In the genomic region with DNA sequence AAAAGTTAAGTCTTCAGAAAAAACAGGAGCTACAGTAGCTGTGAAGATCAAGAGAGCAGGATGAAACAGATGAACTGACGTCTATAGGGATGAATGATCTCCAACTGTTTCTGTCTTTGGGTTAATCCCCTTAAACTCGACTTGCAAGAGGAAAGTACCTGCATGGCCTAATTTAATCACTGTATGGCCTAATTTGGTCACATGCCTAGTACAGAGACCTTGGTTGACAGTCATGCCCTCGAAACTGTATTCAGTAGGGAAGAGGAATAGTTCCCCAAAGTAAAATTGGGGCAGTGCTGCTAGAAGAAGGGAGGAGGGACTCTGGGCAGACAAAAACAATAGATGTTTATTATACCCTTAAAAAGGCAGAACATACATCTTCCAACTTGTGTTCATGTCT, we compare ENCODE assay signal across 18 cellular contexts.
"Had no signal": no experiment of that assay in that cellular context is flagged by ENCODE, and none has a peak within 500 bp of the region (broad histone marks: within the 10 kb centered on the region; RNA-seq: fewer than 3 reads in every experiment).

No MANE protein-coding gene starts in this region.

- ATAC-seq: stimulated activated naive B cell treated with anti-CD40 and anti-IgM and Interleukin-4, amounts not matched to agents 10 μg/mL and 1 μg/mL and 100 μg/mL, for 72 hours had no signal

- H3K4me3 Mint-ChIP-seq: activated naive CD8-positive, alpha-beta T cell; dendritic cell treated with granulocyte-macrophage colony-stimulating factor and Interleukin-4, amounts not matched to agents 40 ng/mL and 50 ng/mL, for 4 days; immature natural killer cell; nephron; stimulated activated naive B cell treated with anti-CD40 and anti-IgM and Interleukin-4, amounts not matched to agents 10 μg/mL and 1 μg/mL and 100 μg/mL, for 72 hours had no signal

- H3K27ac ChIP-seq: cardiac muscle cell, esophagus muscularis mucosa, left ventricle myocardium inferior, sigmoid colon, VCaP had no signal

- H3K27me3 ChIP-seq: cardiac muscle cell, esophagus muscularis mucosa, sigmoid colon had no signal

- H3K9me3 Mint-ChIP-seq: dendritic cell treated with granulocyte-macrophage colony-stimulating factor and Interleukin-4, amounts not matched to agents 40 ng/mL and 50 ng/mL, for 4 days; nephron; stimulated activated naive B cell treated with anti-CD40 and anti-IgM and Interleukin-4, amounts not matched to agents 10 μg/mL and 1 μg/mL and 100 μg/mL, for 72 hours had no signal

- H3K4me1 Mint-ChIP-seq: immature natural killer cell; nephron; stimulated activated naive B cell treated with anti-CD40 and anti-IgM and Interleukin-4, amounts not matched to agents 10 μg/mL and 1 μg/mL and 100 μg/mL, for 72 hours had no signal

- H3K36me3 ChIP-seq: cardiac muscle cell, esophagus muscularis mucosa, left ventricle myocardium inferior, sigmoid colon had no signal

- DNase-seq: activated CD4-positive, alpha-beta T cell treated with anti-CD3 and anti-CD28 coated beads for 1 hour; activated CD4-positive, alpha-beta T cell treated with anti-CD3 and anti-CD28 coated beads, Interleukin-2, amount 50 U/mL, for 48 hours; amygdala; effector CD8-positive, alpha-beta T cell; immature natural killer cell; kidney glomerular epithelial cell; left ventricle myocardium inferior; mammary epithelial cell; midbrain; nucleus accumbens; sigmoid colon; stimulated activated naive B cell treated with anti-CD40 and anti-IgM and Interleukin-4, amounts not matched to agents 10 μg/mL and 1 μg/mL and 100 μg/mL, for 72 hours had no signal

- H3K4me1 ChIP-seq: esophagus muscularis mucosa, left ventricle myocardium inferior, sigmoid colon had no signal

- H3K36me3 Mint-ChIP-seq: immature natural killer cell; stimulated activated naive B cell treated with anti-CD40 and anti-IgM and Interleukin-4, amounts not matched to agents 10 μg/mL and 1 μg/mL and 100 μg/mL, for 72 hours had no signal

- H3K4me3 ChIP-seq: cardiac muscle cell, esophagus muscularis mucosa, left ventricle myocardium inferior, sigmoid colon had no signal

- H3K9me3 ChIP-seq: esophagus muscularis mucosa, left ventricle myocardium inferior, sigmoid colon had no signal

- H3K27ac Mint-ChIP-seq: activated naive CD8-positive, alpha-beta T cell; dendritic cell treated with granulocyte-macrophage colony-stimulating factor and Interleukin-4, amounts not matched to agents 40 ng/mL and 50 ng/mL, for 4 days; immature natural killer cell; nephron; stimulated activated naive B cell treated with anti-CD40 and anti-IgM and Interleukin-4, amounts not matched to agents 10 μg/mL and 1 μg/mL and 100 μg/mL, for 72 hours had no signal
